9 cellular contexts compared by ENCODE assay signal in the genomic region with DNA sequence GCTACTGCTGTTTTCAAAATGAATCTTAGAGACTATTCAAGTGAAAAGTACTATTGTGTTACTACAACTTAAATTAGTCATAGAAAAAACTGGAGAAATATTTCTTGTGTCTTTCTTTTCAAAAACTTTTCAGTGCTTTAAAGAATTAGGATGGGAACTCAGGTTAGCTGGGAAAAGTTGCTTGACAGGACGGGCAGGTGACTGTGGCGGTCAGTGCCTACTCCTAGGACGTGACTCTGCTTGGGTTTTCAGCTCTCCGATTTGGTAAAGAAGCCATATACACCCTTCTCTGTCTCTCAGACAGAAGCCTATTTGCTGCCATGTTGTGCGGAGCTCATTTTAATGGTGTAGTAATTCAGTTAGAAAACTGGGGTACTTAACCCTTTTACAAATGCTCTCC.
"Had no signal": no experiment of that assay in that cellular context is flagged by ENCODE, and none has a peak within 500 bp of the region (broad histone marks: within the 10 kb centered on the region; RNA-seq: fewer than 3 reads in every experiment).

No MANE protein-coding gene starts in this region.

- ATAC-seq: K562 had no signal

- H3K4me3 ChIP-seq: GM23248, K562 had no signal

- H2AFZ ChIP-seq: GM23248 had no signal

- H3K9ac ChIP-seq: GM23248 had no signal

- FAIRE-seq: H54, HTR-8/SVneo, K562 had no signal

- H3K27ac ChIP-seq: GM23248 had no signal

- DNase-seq: GM23248, GOT3, H9, HCEC 1CT, IMR-90, KG1 had no signal
